Comparison of ENCODE assay signal across 8 cellular contexts in genomic region chr5:138464018-138464387, GRCh38. TPM values are rescaled to one million over a fixed set of nuclear protein-coding genes. Genes with fewer than 3 reads are reported as not detected.
DNase-seq lines count a peak whose midpoint lies in the region; ATAC-seq, FAIRE-seq and TF ChIP-seq lines count a peak whose summit lies in the region.

No MANE protein-coding gene starts in this region.

- 2% methylated on average over 33 of the region's 34 CpGs; no CpG with 5 or more reads in 1 of the 2 experiments for WGBS in H1 (ENCODE audit: extremely low coverage in 1 of 2, insufficient coverage in 1 of 2, insufficient read length in 1 of 2, insufficient replicate concordance in 2 of 2, low coverage in 1 of 2, low lambda C conversion rate in 2 of 2, missing lambda C conversion rate in 1 of 2), 2 experiments
- 0% methylated on average over 13 to 30 of the region's 34 CpGs for WGBS in mesodermal cell (ENCODE audit: insufficient coverage in 2 of 2), 2 experiments

- H3K4me3 ChIP-seq in H1 (ENCODE audit: extremely low read depth in 1 of 4, insufficient read depth in 2 of 4, low read depth in 3 of 4, low read length in 4 of 4) (peak overlapping the region; percentile 81 to 90 (median 88)), mesodermal cell (ENCODE audit: extremely low read depth, insufficient read depth, low read length, poor library complexity, severe bottlenecking) (peak overlapping the region; percentile 58)

- H3K4ac ChIP-seq in H1 (replicated peaks; ENCODE audit: insufficient read length, low read depth, low read length) = no peak overlapping the region

- peak overlapping the region; percentile 61 to 97 for H3K4me2 ChIP-seq in H1 (ENCODE audit: insufficient read depth in 1 of 2, low read depth in 2 of 2, low read length in 2 of 2)

- POLR2A ChIA-PET in H1 (lab: Charles Lee; ENCODE audit: partially characterized antibody) = interaction anchor here (0.6 to 15.1 kb wide), 17 partner anchors 8 to 285 kb away, joined by 3 to 294 read pairs (median 14); partner anchors contain the start of genes CDC23, ETF1, FAM53C and HSPA9

- H3K14ac ChIP-seq in H1 (ENCODE audit: insufficient read length) = no peak overlapping the region

- no peak overlapping the region for H2BK12ac ChIP-seq in H1 (ENCODE audit: low read depth, low read length)

- H4K5ac ChIP-seq in H1 (ENCODE audit: insufficient read length, low read depth, low read length) = peak overlapping the region; percentile 51

- peaks cover 19% of the 10 kb centered on the region for H3K23me2 ChIP-seq in H1 (ENCODE audit: low read depth, low read length)

- CTCF ChIA-PET in H1 (lab: Charles Lee; ENCODE audit: partially characterized antibody) = interaction anchor here (0.8 to 24.9 kb wide), 14 partner anchors 10 to 112 kb away, joined by 3 to 532 read pairs (median 4); partner anchors contain the start of gene ETF1

- no peak overlapping the region for H2AFZ ChIP-seq in H1 (ENCODE audit: low read length)

- peak overlapping the region; percentile 52 to 81 (median 73) for H3K9ac ChIP-seq in H1 (replicated peaks in 1 of 4; ENCODE audit: extremely low read depth in 1 of 4, low read depth in 3 of 4, low read length in 3 of 4)

- peaks cover 0 to 15% (median 13%) of the 10 kb centered on the region in 4 experiments; a peak in 5 of 7 replicates for H3K27me3 ChIP-seq in H1 (replicated peaks in 1 of 4; ENCODE audit: control insufficient read depth in 3 of 4, extremely low read depth in 1 of 4, insufficient read depth in 3 of 4, low read length in 3 of 4)

- peak overlapping the region; percentile 90; the same call in 1 of the 2 replicates for H2BK5ac ChIP-seq in H1 (ENCODE audit: low read depth, low read length)

- DNase-seq in COLO829 (ENCODE audit: low spot score) (peak; percentile 85), HS-27A (ENCODE audit: low read depth) (peak; percentile 58), NK-92 (lab: John Stamatoyannopoulos, UW; ENCODE audit: unreplicated experiment) (peak; percentile 43), H1 (ENCODE audit: low read depth in 1 of 2, low spot score in 2 of 2) (peak in 1 of 2 experiments; percentile 98)
- peak; percentile 88 to 93 (median 89) for DNase-seq in activated CD8-positive, alpha-beta memory T cell treated with anti-CD3 and anti-CD28 coated beads for 48 hours (ENCODE audit: low read depth in 2 of 3, low spot score in 2 of 3)
- peak; percentile 81 for DNase-seq in stimulated activated CD8-positive, alpha-beta memory T cell treated with anti-CD3 and anti-CD28 coated beads, Interleukin-15, amount 100 ng/mL, for 24 hours (ENCODE audit: low read depth)

- FAIRE-seq in H1 (lab: Jason Lieb, UNC) = no peak

- H3K56ac ChIP-seq in H1 (replicated peaks; ENCODE audit: insufficient read length, low read depth, low read length) = peak overlapping the region; percentile 79

- no peaks in the 10 kb centered on the region for H3K9me3 ChIP-seq in H1 (ENCODE audit: insufficient read depth in 2 of 2, low read depth in 1 of 2, low read length in 1 of 2)
- no peaks in the 10 kb centered on the region for H3K9me3 ChIP-seq in mesodermal cell (ENCODE audit: control insufficient read depth, low read length)

- no peak overlapping the region for H2BK20ac ChIP-seq in H1 (ENCODE audit: low read length)

- peaks cover 11 to 16% of the 10 kb centered on the region in 2 experiments for H4K20me1 ChIP-seq in H1 (replicated peaks in 1 of 2; ENCODE audit: control insufficient read depth in 1 of 2, insufficient read depth in 2 of 2, low read length in 2 of 2)

- peak overlapping the region; percentile 85 for H4K91ac ChIP-seq in H1 (replicated peaks; ENCODE audit: insufficient read length, low read length)

- peak; percentile 48 for ATAC-seq in GM19467 (IDR thresholded peaks at IDR 0.05; ENCODE audit: unreplicated experiment)

- no peak overlapping the region for H3K23ac ChIP-seq in H1 (ENCODE audit: insufficient read length)

- H2BK120ac ChIP-seq in H1 (replicated peaks; ENCODE audit: low read depth, low read length) = no peak overlapping the region

- H3K79me1 ChIP-seq in H1 (ENCODE audit: low read depth, low read length) = no peaks in the 10 kb centered on the region; the same call in 1 of the 2 replicates

- H3K36me3 ChIP-seq in H1 (ENCODE audit: control insufficient read depth in 2 of 4, insufficient read depth in 4 of 4, low read length in 3 of 4) (peaks cover 0 to 18% (median 4%) of the 10 kb centered on the region in 4 experiments; a peak in 5 of 8 replicates), mesodermal cell (ENCODE audit: control insufficient read depth, insufficient read depth, low read length) (peaks cover 21% of the 10 kb centered on the region)

- no peak; a peak in 1 of 3 replicates for TF ChIP-seq POLR2A in H1 (IDR thresholded peaks at IDR 0.05; ENCODE audit: control extremely low read depth in 1 of 2, low read depth in 2 of 2, low read length in 2 of 2)

- peak in 2 of 3 experiments; percentile 71 to 73; a peak in 3 of 4 replicates for TF ChIP-seq CTCF in H1 (IDR thresholded peaks at IDR 0.05; ENCODE audit: control extremely low read depth in 1 of 3, insufficient read depth in 1 of 3, low read depth in 1 of 3, low read length in 3 of 3)

- peak overlapping the region; percentile 38; the same call in 1 of the 2 replicates for H3K18ac ChIP-seq in H1 (ENCODE audit: extremely low read depth, low read length)

- peaks cover 0 to 11% (median 7%) of the 10 kb centered on the region in 4 experiments; a peak in 6 of 7 replicates for H3K4me1 ChIP-seq in H1 (replicated peaks in 1 of 4; ENCODE audit: control insufficient read depth in 3 of 4, insufficient read depth in 4 of 4, low read length in 3 of 4)
- peaks cover 16% of the 10 kb centered on the region for H3K4me1 ChIP-seq in mesodermal cell (ENCODE audit: control insufficient read depth, insufficient read depth, low read length, poor library complexity, severe bottlenecking)

- peak; percentile 28 to 59; a peak in 3 of 4 replicates for TF ChIP-seq RAD21 in H1 (IDR thresholded peaks at IDR 0.05 in 1 of 2, conservative IDR thresholded peaks at IDR 0.05 in 1 of 2; ENCODE audit: low read depth in 2 of 2, low read length in 2 of 2)

- no peak overlapping the region for H2AK5ac ChIP-seq in H1 (ENCODE audit: low read depth, low read length)

- peak overlapping the region; percentile 90; the same call in 1 of the 2 replicates for H3K27ac ChIP-seq in H1 (ENCODE audit: low read depth, low read length)
- H3K27ac ChIP-seq in mesodermal cell (ENCODE audit: low read depth, low read length, severe bottlenecking) = peak overlapping the region; percentile 97

- H4K8ac ChIP-seq in H1 (ENCODE audit: extremely low read depth, insufficient read depth, low read length) = peak overlapping the region; percentile 90

- H3K79me2 ChIP-seq in H1 (ENCODE audit: control insufficient read depth in 1 of 2, insufficient read depth in 2 of 2, low read length in 2 of 2) = peaks cover 0 to 4% of the 10 kb centered on the region in 2 experiments; a peak in 1 of 4 replicates

- peak overlapping the region; percentile 83; the same call in 1 of the 2 replicates for H2BK15ac ChIP-seq in H1 (ENCODE audit: low read length)

- TF ChIP-seq EP300 in H1 (IDR thresholded peaks at IDR 0.05; ENCODE audit: borderline replicate concordance in 1 of 2, low read depth in 2 of 2, low read length in 2 of 2) = peak; percentile 3 to 87; a peak in 2 of 3 replicates

TF ChIP-seq in H1, 55 proteins besides CTCF, POLR2A, EP300 and RAD21 (continues in another document):
- TF ChIP-seq POLR2AphosphoS5 (IDR thresholded peaks at IDR 0.05; ENCODE audit: low read depth, low read length) = 0 out of 2 replicates have a peak, but pooled peaks have one; percentile 51
- TF ChIP-seq TBP (IDR thresholded peaks at IDR 0.05; ENCODE audit: low read depth, low read length) = peak; percentile 52; the same call in 1 of the 2 replicates
- peak; percentile 34; the same call in 1 of the 2 replicates for TF ChIP-seq CHD2 (IDR thresholded peaks at IDR 0.05; ENCODE audit: low read length)
- peak; percentile 40; the same call in 1 of the 2 replicates for TF ChIP-seq GTF2F1 (IDR thresholded peaks at IDR 0.05; ENCODE audit: borderline replicate concordance, low read depth, low read length)
- TF ChIP-seq HDAC2 (IDR thresholded peaks at IDR 0.05; ENCODE audit: borderline replicate concordance in 1 of 2, low read depth in 2 of 2, low read length in 2 of 2) = 0 out of 4 replicates have a peak, but pooled peaks of 1 of the 2 experiments have one; percentile 1
- TF ChIP-seq ASH2L (IDR thresholded peaks at IDR 0.05; ENCODE audit: low read length) = no peak
- TF ChIP-seq TAF7 (optimal IDR thresholded peaks at IDR 0.05; ENCODE audit: borderline replicate concordance, low read depth, low read length) = peak; percentile 46
- peak; percentile 87 for TF ChIP-seq E2F6 (IDR thresholded peaks at IDR 0.05)
- no peak for TF ChIP-seq TCF12 (IDR thresholded peaks at IDR 0.05; ENCODE audit: low read depth, low read length)

RNA-seq across cellular contexts. Expression of gene EGR1, which starts 1.3 kb away (rescaled TPM):
- 35.5 and 39.6 TPM in 2 replicates for total RNA-seq in H1 (2021; fragmentation: NEBNext Ultra II Directional; extraction: Animal tissue kit (Norgen Biotek cat#: 25700))
- polyA plus RNA-seq in H1 (2011; rRNA removed) = 16.2 and 36.0 TPM in 2 replicates
- 10.2 TPM for polyA plus RNA-seq in H1 (2011; cell fraction: cytosol; rRNA removed)
- 69.1 TPM for polyA plus RNA-seq in H1 (2011; cell fraction: nucleus; rRNA removed)
- polyA plus RNA-seq in H1 (2012, experiment 1 of 2) = 43.9 to 75.3 TPM (median 58.9 TPM) in 4 replicates
- 61.0 TPM for polyA plus RNA-seq in H1 (2012, experiment 2 of 2)
- 5.5 TPM for polyA plus RNA-seq in H1 (2013, experiment 1 of 2)
- 5.1 TPM for polyA plus RNA-seq in H1 (2013, experiment 2 of 2)
- polyA minus RNA-seq in H1 (2011; rRNA and poly(A)+ RNA removed) = 7.8 and 16.3 TPM in 2 replicates
- 22.8 TPM for polyA minus RNA-seq in H1 (2011; cell fraction: cytosol; rRNA and poly(A)+ RNA removed)
- 79.4 TPM for polyA minus RNA-seq in H1 (2011; cell fraction: nucleus; rRNA and poly(A)+ RNA removed)
- 17.2 TPM for polyA plus RNA-seq in mesodermal cell (2013, experiment 1 of 2)
- polyA plus RNA-seq in mesodermal cell (2013, experiment 2 of 2) = 20.7 TPM

RNA-seq across cellular contexts. Expression of gene REEP2, which starts 25.1 kb away (rescaled TPM):
- total RNA-seq in H1 (2021; fragmentation: NEBNext Ultra II Directional; extraction: Animal tissue kit (Norgen Biotek cat#: 25700)) = 40.2 and 41.4 TPM in 2 replicates
- 26.5 and 44.7 TPM in 2 replicates for polyA plus RNA-seq in H1 (2011; rRNA removed)
- 38.9 TPM for polyA plus RNA-seq in H1 (2011; cell fraction: cytosol; rRNA removed)
- 64.2 TPM for polyA plus RNA-seq in H1 (2011; cell fraction: nucleus; rRNA removed)
- polyA plus RNA-seq in H1 (2012, experiment 1 of 2) = 29.7 to 48.4 TPM (median 41.9 TPM) in 4 replicates
- 34.3 TPM for polyA plus RNA-seq in H1 (2012, experiment 2 of 2)
- polyA plus RNA-seq in H1 (2013, experiment 1 of 2) = 29.8 TPM
- 32.6 TPM for polyA plus RNA-seq in H1 (2013, experiment 2 of 2)
- polyA minus RNA-seq in H1 (2011; rRNA and poly(A)+ RNA removed) = 39.8 and 60.9 TPM in 2 replicates
- 26.1 TPM for polyA minus RNA-seq in H1 (2011; cell fraction: cytosol; rRNA and poly(A)+ RNA removed)
- polyA minus RNA-seq in H1 (2011; cell fraction: nucleus; rRNA and poly(A)+ RNA removed) = 15.0 TPM
- polyA plus RNA-seq in mesodermal cell (2013, experiment 1 of 2) = 12.7 TPM
- 11.9 TPM for polyA plus RNA-seq in mesodermal cell (2013, experiment 2 of 2)
